Comparison of ENCODE assay signal across 23 cellular contexts in genomic region chr14:64804754-64805260, GRCh38.
"Had no signal": no experiment of that assay in that cellular context is flagged by ENCODE, and none has a peak within 500 bp of the region (broad histone marks: within the 10 kb centered on the region; RNA-seq: fewer than 3 reads in every experiment).

No MANE protein-coding gene starts in this region.

- H3K4me1 Mint-ChIP-seq: immature natural killer cell had no signal

- H3K27ac ChIP-seq: colonic mucosa, parathyroid adenoma, prostate gland, right lobe of liver had no signal

- H3K36me3 Mint-ChIP-seq: immature natural killer cell; naive thymus-derived CD4-positive, alpha-beta T cell had no signal

- H3K27ac Mint-ChIP-seq: immature natural killer cell had no signal

- H3K9me3 Mint-ChIP-seq: immature natural killer cell, nephron progenitor cell had no signal

- H3K4me3 Mint-ChIP-seq: immature natural killer cell; naive thymus-derived CD4-positive, alpha-beta T cell; nephron progenitor cell had no signal

- ATAC-seq: gastrocnemius medialis; left colon; left ventricle myocardium superior; naive thymus-derived CD4-positive, alpha-beta T cell; right lobe of liver had no signal

- H2AFZ ChIP-seq: parathyroid adenoma had no signal

- H3K27me3 ChIP-seq: colonic mucosa, esophagus muscularis mucosa, gastrocnemius medialis, right lobe of liver, stomach had no signal

- DNase-seq: cerebellar nuclear complex; colonic mucosa; dermis blood vessel endothelial cell; gastrocnemius medialis; immature natural killer cell; kidney; left ventricle myocardium superior; mesendoderm; naive thymus-derived CD4-positive, alpha-beta T cell; nephron progenitor cell; retina; right lobe of liver; stimulated activated CD4-positive, alpha-beta T cell treated with anti-CD3 and anti-CD28 coated beads, Interleukin-2, amount 100 ng/mL, for 24 hours; stimulated activated naive CD4-positive, alpha-beta T cell; stomach; substantia nigra; trophoblast cell had no signal

- H3K4me1 ChIP-seq: colonic mucosa, prostate gland, right lobe of liver had no signal

- H3K36me3 ChIP-seq: colonic mucosa, prostate gland, right lobe of liver, stomach, thoracic aorta had no signal

- H3K9me3 ChIP-seq: colonic mucosa, esophagus muscularis mucosa, gastrocnemius medialis, prostate gland, right lobe of liver, stomach, thoracic aorta had no signal

- H3K4me3 ChIP-seq: colonic mucosa, esophagus muscularis mucosa, gastrocnemius medialis, lung, prostate gland, right lobe of liver, stomach, thoracic aorta had no signal
